1 cellular context compared by ENCODE assay signal in the genomic region with DNA sequence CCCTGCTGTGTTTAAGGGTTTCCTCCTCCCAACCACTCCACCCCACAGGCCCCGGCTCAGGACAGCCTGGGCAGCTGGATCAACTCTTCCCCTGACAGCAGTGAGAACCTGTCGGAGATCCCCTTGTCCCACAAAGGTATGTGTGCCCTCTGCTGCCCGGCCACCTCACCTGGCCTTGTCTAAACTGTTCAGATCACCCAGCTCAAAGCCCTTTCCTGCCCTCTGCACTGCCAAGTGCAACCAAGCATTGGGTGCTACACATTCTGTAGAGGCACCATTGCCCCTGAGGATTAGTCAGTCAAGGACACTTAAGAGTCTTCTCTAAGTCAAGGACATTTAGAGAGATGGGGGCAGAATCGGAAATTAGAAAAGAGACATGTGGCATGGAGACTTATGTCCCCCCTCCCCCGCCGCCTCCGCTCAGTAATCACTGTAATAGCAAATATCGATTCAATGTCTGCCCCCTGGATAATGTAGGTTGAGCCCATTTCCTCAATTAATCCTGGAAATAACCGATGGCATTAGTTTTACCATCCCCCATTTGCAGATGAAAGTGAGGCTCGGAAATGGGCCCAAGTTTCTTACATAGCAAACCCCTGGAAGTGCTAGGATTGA.
TF ChIP-seq lines count a peak whose summit lies in the region.

No MANE protein-coding gene starts in this region.

TF ChIP-seq in GM23338, 12 proteins besides CTCF, POLR2A, EP300 and RAD21 (continued from another document):
- TF ChIP-seq, protein P1, sequence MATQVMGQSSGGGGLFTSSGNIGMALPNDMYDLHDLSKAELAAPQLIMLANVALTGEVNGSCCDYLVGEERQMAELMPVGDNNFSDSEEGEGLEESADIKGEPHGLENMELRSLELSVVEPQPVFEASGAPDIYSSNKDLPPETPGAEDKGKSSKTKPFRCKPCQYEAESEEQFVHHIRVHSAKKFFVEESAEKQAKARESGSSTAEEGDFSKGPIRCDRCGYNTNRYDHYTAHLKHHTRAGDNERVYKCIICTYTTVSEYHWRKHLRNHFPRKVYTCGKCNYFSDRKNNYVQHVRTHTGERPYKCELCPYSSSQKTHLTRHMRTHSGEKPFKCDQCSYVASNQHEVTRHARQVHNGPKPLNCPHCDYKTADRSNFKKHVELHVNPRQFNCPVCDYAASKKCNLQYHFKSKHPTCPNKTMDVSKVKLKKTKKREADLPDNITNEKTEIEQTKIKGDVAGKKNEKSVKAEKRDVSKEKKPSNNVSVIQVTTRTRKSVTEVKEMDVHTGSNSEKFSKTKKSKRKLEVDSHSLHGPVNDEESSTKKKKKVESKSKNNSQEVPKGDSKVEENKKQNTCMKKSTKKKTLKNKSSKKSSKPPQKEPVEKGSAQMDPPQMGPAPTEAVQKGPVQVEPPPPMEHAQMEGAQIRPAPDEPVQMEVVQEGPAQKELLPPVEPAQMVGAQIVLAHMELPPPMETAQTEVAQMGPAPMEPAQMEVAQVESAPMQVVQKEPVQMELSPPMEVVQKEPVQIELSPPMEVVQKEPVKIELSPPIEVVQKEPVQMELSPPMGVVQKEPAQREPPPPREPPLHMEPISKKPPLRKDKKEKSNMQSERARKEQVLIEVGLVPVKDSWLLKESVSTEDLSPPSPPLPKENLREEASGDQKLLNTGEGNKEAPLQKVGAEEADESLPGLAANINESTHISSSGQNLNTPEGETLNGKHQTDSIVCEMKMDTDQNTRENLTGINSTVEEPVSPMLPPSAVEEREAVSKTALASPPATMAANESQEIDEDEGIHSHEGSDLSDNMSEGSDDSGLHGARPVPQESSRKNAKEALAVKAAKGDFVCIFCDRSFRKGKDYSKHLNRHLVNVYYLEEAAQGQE (IDR thresholded peaks at IDR 0.05; ENCODE audit: unreplicated experiment) = no peak
- TF ChIP-seq STAT1 (IDR thresholded peaks at IDR 0.05; ENCODE audit: unreplicated experiment) = no peak
